Comparison of ENCODE assay signal across 19 cellular contexts in the genomic region with DNA sequence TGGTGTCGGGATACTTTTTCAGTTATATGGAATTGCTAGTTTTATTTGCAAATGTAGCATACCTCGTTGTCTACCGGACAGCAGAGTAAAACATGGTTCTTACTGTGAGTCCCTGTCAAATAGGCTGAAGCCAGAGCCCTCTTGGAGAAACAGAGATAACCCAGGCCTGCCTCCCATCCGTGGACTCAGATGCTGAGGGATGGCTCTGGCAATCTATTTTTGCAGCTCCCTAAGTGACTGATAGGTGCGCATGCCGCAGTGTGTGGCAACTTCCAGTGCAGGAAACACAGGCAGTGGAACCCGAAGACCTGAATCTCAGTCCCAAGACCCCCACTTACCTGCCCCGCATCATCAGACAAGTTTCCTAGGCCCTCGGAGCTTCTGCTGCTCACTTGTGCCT. TPM values are rescaled to one million over a fixed set of nuclear protein-coding genes. Genes with fewer than 3 reads are reported as not detected.
A peak's percentile ranks its signal among the peaks of the same experiment; 100 is the strongest.
DNase-seq lines count a peak whose midpoint lies in the region; ATAC-seq, FAIRE-seq and TF ChIP-seq lines count a peak whose summit lies in the region.
"Had no signal": no experiment of that assay in that cellular context is flagged by ENCODE, and none has a peak within 500 bp of the region (broad histone marks: within the 10 kb centered on the region; RNA-seq: fewer than 3 reads in every experiment).

No MANE protein-coding gene starts in this region.

- intact Hi-C loops in Right ventricle myocardium inferior (cut with DNase I): no loop called here
- intact Hi-C loops in cardiac septum (cut with DNase I): loop anchor here (5.0 kb wide), 1 partner anchor 35 kb away; a partner anchor contains a TSS

- H3K27me3 ChIP-seq in H9 (ENCODE audit: insufficient read depth, low read length): no peaks in the 10 kb centered on the region
- H3K27me3 ChIP-seq in bronchial epithelial cell (ENCODE audit: control insufficient read depth, insufficient read depth, low read length): no peaks in the 10 kb centered on the region
- H3K27me3 ChIP-seq in neuronal stem cell (ENCODE audit: control insufficient read depth in 3 of 3, insufficient read depth in 3 of 3, low read depth in 1 of 3, low read length in 3 of 3): peaks cover 0 to 8% (median 0%) of the 10 kb centered on the region in 3 experiments

- H3K18ac ChIP-seq in H9 (ENCODE audit: insufficient read length, low read depth, low read length): no peak overlapping the region
- H3K18ac ChIP-seq in neuronal stem cell (ENCODE audit: low read length): no peak overlapping the region

- ATAC-seq in Right ventricle myocardium inferior (peak; percentile 68), GM19455 (IDR thresholded peaks at IDR 0.05; ENCODE audit: unreplicated experiment) (no peak), T-cell (replicated peaks in 1 of 4) (no peak)

- H3K27me3 Mint-ChIP-seq in H9 (ENCODE audit: low read depth) (no peaks in the 10 kb centered on the region), T-cell (no peaks in the 10 kb centered on the region)

- H3K14ac ChIP-seq in H9 (ENCODE audit: insufficient read depth, low read length): 0 out of 2 replicates have a peak overlapping the region, but pooled peaks have one; percentile 8
- H3K14ac ChIP-seq in neuronal stem cell (ENCODE audit: low read length): no peak overlapping the region

- H2BK20ac ChIP-seq in H9 (ENCODE audit: low read depth, low read length, poor library complexity, severe bottlenecking): no peak overlapping the region

- H3K79me1 ChIP-seq in H9 (ENCODE audit: insufficient read depth, low read depth, low read length, poor library complexity, severe bottlenecking) (no peaks in the 10 kb centered on the region), neuronal stem cell (ENCODE audit: low read depth, low read length) (no peaks in the 10 kb centered on the region)

- no peaks in the 10 kb centered on the region for H4K20me1 ChIP-seq in H9 (ENCODE audit: control insufficient read depth, insufficient read depth, insufficient read length)

- H2AFZ ChIP-seq in H9 (ENCODE audit: low read length) (no peak overlapping the region), neuronal stem cell (ENCODE audit: low read length) (no peak overlapping the region)

- H4K5ac ChIP-seq in H9 (ENCODE audit: insufficient read length, low read depth, low read length): no peak overlapping the region

- H2AK5ac ChIP-seq in H9 (ENCODE audit: insufficient read length, low read length): no peak overlapping the region
- no peak overlapping the region for H2AK5ac ChIP-seq in neuronal stem cell (ENCODE audit: low read depth, low read length)

- no peak overlapping the region for H4K8ac ChIP-seq in H9 (replicated peaks; ENCODE audit: insufficient read length, low read depth, low read length)
- no peak overlapping the region for H4K8ac ChIP-seq in neuronal stem cell (ENCODE audit: low read depth, low read length)

- no peaks in the 10 kb centered on the region for H3K9me3 Mint-ChIP-seq in H9
- no peaks in the 10 kb centered on the region for H3K9me3 Mint-ChIP-seq in T-cell
- H3K9me3 Mint-ChIP-seq: CD4-positive, alpha-beta T cell had no signal

- H2BK5ac ChIP-seq in H9 (ENCODE audit: insufficient read length, low read length) (no peak overlapping the region), neuronal stem cell (ENCODE audit: low read length) (no peak overlapping the region)

- no peak overlapping the region for H3K56ac ChIP-seq in H9 (ENCODE audit: insufficient read length, low read depth, low read length)

- H3K4me2 ChIP-seq in H9 (ENCODE audit: insufficient read depth, insufficient read length, low read length) (no peak overlapping the region), neuronal stem cell (ENCODE audit: insufficient read depth, low read length, poor library complexity, severe bottlenecking) (no peak overlapping the region)

- no peak overlapping the region for H2BK12ac ChIP-seq in H9 (ENCODE audit: insufficient read length, low read depth, low read length)
- H2BK12ac ChIP-seq in neuronal stem cell (ENCODE audit: low read length): no peak overlapping the region

- H2BK120ac ChIP-seq in H9 (ENCODE audit: low read depth, low read length, poor library complexity, severe bottlenecking): no peak overlapping the region
- no peak overlapping the region for H2BK120ac ChIP-seq in neuronal stem cell (ENCODE audit: low read depth, low read length)

- no peaks in the 10 kb centered on the region; the same call in 1 of the 2 replicates for H3K4me1 ChIP-seq in H9 (ENCODE audit: insufficient read depth, low read length)
- H3K4me1 ChIP-seq in neuronal stem cell (ENCODE audit: control insufficient read depth in 2 of 2, insufficient read depth in 1 of 2, low read depth in 1 of 2, low read length in 2 of 2): peaks cover 7 to 15% of the 10 kb centered on the region in 2 donors

- no peaks in the 10 kb centered on the region for H3K79me2 ChIP-seq in H9 (ENCODE audit: insufficient read depth, low read length)

- POLR2A ChIA-PET in T-cell (lab: Charles Lee): no interaction called here

- peaks cover 70% of the 10 kb centered on the region in 2 experiments for H3K4me1 Mint-ChIP-seq in H9
- no peaks in the 10 kb centered on the region for H3K4me1 Mint-ChIP-seq in T-cell

- H2BK15ac ChIP-seq in H9 (ENCODE audit: low read depth, low read length) (no peak overlapping the region), neuronal stem cell (ENCODE audit: low read length) (no peak overlapping the region)

- no peak overlapping the region for H3K4me3 Mint-ChIP-seq in H9
- H3K4me3 Mint-ChIP-seq in T-cell: no peak overlapping the region
- H3K4me3 Mint-ChIP-seq: CD4-positive, alpha-beta T cell had no signal

- H3K4me3 ChIP-seq in bronchial epithelial cell (ENCODE audit: low read depth, low read length): no peak overlapping the region
- no peak overlapping the region for H3K4me3 ChIP-seq in neuronal stem cell (ENCODE audit: low read length in 2 of 2)

- H3T11ph ChIP-seq in H9 (ENCODE audit: low read length): no peak overlapping the region

- no peaks in the 10 kb centered on the region for H3K9me3 ChIP-seq in H9 (ENCODE audit: control insufficient read depth, low read depth, low read length)
- no peaks in the 10 kb centered on the region for H3K9me3 ChIP-seq in neuronal stem cell (replicated peaks in 1 of 2; ENCODE audit: control insufficient read depth in 2 of 2, insufficient read depth in 1 of 2, low read depth in 1 of 2, low read length in 2 of 2)

- H4K91ac ChIP-seq in H9 (ENCODE audit: insufficient read length, low read depth, low read length): no peak overlapping the region
- no peak overlapping the region for H4K91ac ChIP-seq in neuronal stem cell (ENCODE audit: low read depth, low read length, poor library complexity)

- no peaks in the 10 kb centered on the region for H3K23me2 ChIP-seq in H9 (ENCODE audit: insufficient read length, low read depth, low read length, poor library complexity, severe bottlenecking)

- H3K9ac ChIP-seq in H9 (ENCODE audit: extremely low read depth, insufficient read length, low read length) (no peak overlapping the region), neuronal stem cell (ENCODE audit: low read depth, low read length, poor library complexity) (no peak overlapping the region)

- DNase-seq in Right ventricle myocardium inferior (ENCODE audit: missing footprints) (peak; percentile 21), cardiac septum (ENCODE audit: low spot score) (no peak), H9 (peak; percentile 20), bronchial epithelial cell (ENCODE audit: low read depth) (no peak), neuronal stem cell (ENCODE audit: low spot score) (no peak), NCI-H774 (lab: John Stamatoyannopoulos, UW) (no peak), T-cell (no peak)
- DNase-seq: CD4-positive, alpha-beta T cell; EL; H7; Karpas-422; NCI-H1048; NCI-H1436; NCI-H1930; NCI-H226; NCI-H524; RPMI8226 had no signal

- H3K23ac ChIP-seq in H9 (ENCODE audit: insufficient read length, low read depth, low read length): no peak overlapping the region
- peak overlapping the region; percentile 14 for H3K23ac ChIP-seq in neuronal stem cell (ENCODE audit: low read depth, low read length, poor library complexity)

- H3K27ac Mint-ChIP-seq in H9 (peak overlapping the region in 2 of 3 experiments; percentile 97; a peak in 3 of 7 replicates), T-cell (no peak overlapping the region)
- H3K27ac Mint-ChIP-seq: CD4-positive, alpha-beta T cell had no signal

- peak; percentile 23 for FAIRE-seq in bronchial epithelial cell (lab: Jason Lieb, UNC)
- FAIRE-seq: GM12891 had no signal

- H3K36me3 Mint-ChIP-seq in H9 (ENCODE audit: insufficient read depth in 1 of 3, low read depth in 3 of 3) (peaks cover 6 to 25% (median 12%) of the 10 kb centered on the region in 3 experiments), T-cell (no peaks in the 10 kb centered on the region)

- H3K4ac ChIP-seq in H9 (ENCODE audit: low read depth, low read length) (no peak overlapping the region), neuronal stem cell (ENCODE audit: low read length) (no peak overlapping the region)

- no peak overlapping the region for H3K27ac ChIP-seq in H9 (ENCODE audit: insufficient read length, low read depth, low read length)
- no peak overlapping the region for H3K27ac ChIP-seq in neuronal stem cell (replicated peaks; ENCODE audit: low read length)

- CTCF ChIA-PET in T-cell (lab: Charles Lee): no interaction called here

- TF ChIP-seq CTCF in H9 (conservative IDR thresholded peaks at IDR 0.05) (no peak), bronchial epithelial cell (IDR thresholded peaks at IDR 0.05; ENCODE audit: insufficient read depth, low read length, severe bottlenecking) (no peak)

- no CpG with 5 or more reads among the region's 9 CpGs for WGBS in H9 (ENCODE audit: extremely low coverage, insufficient read length, low lambda C conversion rate)
- no CpG with 5 or more reads among the region's 9 CpGs for WGBS in neuronal stem cell (ENCODE audit: extremely low coverage in 2 of 2, insufficient read length in 2 of 2, insufficient replicate concordance in 1 of 2), 2 donors

- H3K36me3 ChIP-seq in bronchial epithelial cell (ENCODE audit: control insufficient read depth, insufficient read depth, low read length) (peaks cover 9% of the 10 kb centered on the region), neuronal stem cell (replicated peaks in 1 of 2; ENCODE audit: control insufficient read depth in 2 of 2, insufficient read depth in 2 of 2, low read length in 2 of 2) (no peaks in the 10 kb centered on the region)

RNA-seq across cellular contexts. Expression of a gene that starts 33.6 kb away (rescaled TPM):
- total RNA-seq in Right ventricle myocardium inferior: 12.9 TPM
- total RNA-seq in cardiac septum: 10.7 TPM
- total RNA-seq in H9 (2021): 15.4 and 15.9 TPM in 2 replicates
- total RNA-seq in bronchial epithelial cell: 8.1 and 11.8 TPM in 2 replicates
- 0.47 TPM for polyA plus RNA-seq in neuronal stem cell (2013, experiment 1 of 2)
- 0.54 TPM for polyA plus RNA-seq in neuronal stem cell (2013, experiment 2 of 2)
- under 1 TPM; 0.20 to 0.46 (median 0.23) TPM for total RNA-seq in T-cell
- total RNA-seq: CD4-positive, alpha-beta T cell had no signal

Comparison
In these comparisons a context has a peak if more than half of its experiments do, and no peak if none do; other contexts are left out.
1. DNase-seq: peak in Right ventricle myocardium inferior (single experiment) and H9 (single experiment); none in cardiac septum (single experiment), bronchial epithelial cell (single experiment), neuronal stem cell (single experiment), NCI-H774 (single experiment) and T-cell (0 of 34).
2. H3K27ac Mint-ChIP-seq: peak in H9 (2 of 3); none in T-cell (0 of 2).